In the genomic region with DNA sequence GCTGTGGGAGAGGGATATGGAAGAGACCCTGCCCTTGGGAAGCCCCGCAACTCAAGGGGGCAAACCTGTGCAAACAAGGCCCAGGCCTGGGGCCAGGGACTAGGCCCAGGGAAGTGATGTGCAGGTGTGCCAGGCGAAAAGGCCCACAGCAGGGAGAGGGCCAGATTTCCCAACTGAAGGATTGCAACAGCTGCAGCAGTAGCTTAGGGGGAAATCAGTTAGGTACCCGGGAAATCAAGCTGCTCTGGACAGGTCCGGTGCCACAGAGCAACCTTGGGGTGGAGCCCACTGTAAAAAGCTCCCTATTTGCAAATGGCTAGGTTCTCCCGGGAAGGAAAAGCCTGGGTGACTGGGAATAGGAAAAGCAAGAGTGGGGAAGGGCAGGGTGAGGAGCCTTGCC, we compare ENCODE assay signal across 1 cellular context.
TF ChIP-seq lines count a peak whose summit lies in the region.

No MANE protein-coding gene starts in this region.

TF ChIP-seq in HepG2, 621 proteins besides CTCF, POLR2A, EP300 and RAD21:
- TF ChIP-seq TBX3 (IDR thresholded peaks at IDR 0.05; ENCODE audit: borderline replicate concordance) (no peak), PLRG1 (conservative IDR thresholded peaks at IDR 0.05) (no peak), MBD4 (IDR thresholded peaks at IDR 0.05; ENCODE audit: borderline replicate concordance, low read length) (no peak), TBX2 (CRISPR knock-in tag; IDR thresholded peaks at IDR 0.05; ENCODE audit: borderline replicate concordance) (no peak), MAF1 (CRISPR knock-in tag; IDR thresholded peaks at IDR 0.05; ENCODE audit: borderline replicate concordance) (no peak), BHLHE40 (IDR thresholded peaks at IDR 0.05; ENCODE audit: low read length) (no peak), PHF8 (CRISPR knock-in tag; IDR thresholded peaks at IDR 0.05) (no peak), ZNF703 (CRISPR knock-in tag; IDR thresholded peaks at IDR 0.05; ENCODE audit: borderline replicate concordance) (no peak), TOPORS (CRISPR knock-in tag; IDR thresholded peaks at IDR 0.05) (no peak), RXRB (CRISPR knock-in tag; IDR thresholded peaks at IDR 0.05; ENCODE audit: borderline replicate concordance) (no peak), PHB2 (IDR thresholded peaks at IDR 0.05; ENCODE audit: partially characterized antibody) (no peak), ZNF235 (CRISPR knock-in tag; IDR thresholded peaks at IDR 0.05; ENCODE audit: borderline replicate concordance) (no peak)
- TF ChIP-seq, protein P1, sequence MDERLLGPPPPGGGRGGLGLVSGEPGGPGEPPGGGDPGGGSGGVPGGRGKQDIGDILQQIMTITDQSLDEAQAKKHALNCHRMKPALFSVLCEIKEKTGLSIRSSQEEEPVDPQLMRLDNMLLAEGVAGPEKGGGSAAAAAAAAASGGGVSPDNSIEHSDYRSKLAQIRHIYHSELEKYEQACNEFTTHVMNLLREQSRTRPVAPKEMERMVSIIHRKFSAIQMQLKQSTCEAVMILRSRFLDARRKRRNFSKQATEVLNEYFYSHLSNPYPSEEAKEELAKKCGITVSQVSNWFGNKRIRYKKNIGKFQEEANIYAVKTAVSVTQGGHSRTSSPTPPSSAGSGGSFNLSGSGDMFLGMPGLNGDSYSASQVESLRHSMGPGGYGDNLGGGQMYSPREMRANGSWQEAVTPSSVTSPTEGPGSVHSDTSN (CRISPR knock-in tag; IDR thresholded peaks at IDR 0.05) = no peak
- TF ChIP-seq, protein P2, sequence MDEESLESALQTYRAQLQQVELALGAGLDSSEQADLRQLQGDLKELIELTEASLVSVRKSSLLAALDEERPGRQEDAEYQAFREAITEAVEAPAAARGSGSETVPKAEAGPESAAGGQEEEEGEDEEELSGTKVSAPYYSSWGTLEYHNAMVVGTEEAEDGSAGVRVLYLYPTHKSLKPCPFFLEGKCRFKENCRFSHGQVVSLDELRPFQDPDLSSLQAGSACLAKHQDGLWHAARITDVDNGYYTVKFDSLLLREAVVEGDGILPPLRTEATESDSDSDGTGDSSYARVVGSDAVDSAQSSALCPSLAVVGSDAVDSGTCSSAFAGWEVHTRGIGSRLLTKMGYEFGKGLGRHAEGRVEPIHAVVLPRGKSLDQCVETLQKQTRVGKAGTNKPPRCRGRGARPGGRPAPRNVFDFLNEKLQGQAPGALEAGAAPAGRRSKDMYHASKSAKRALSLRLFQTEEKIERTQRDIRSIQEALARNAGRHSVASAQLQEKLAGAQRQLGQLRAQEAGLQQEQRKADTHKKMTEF (CRISPR knock-in tag; IDR thresholded peaks at IDR 0.05) = no peak
- TF ChIP-seq, protein P3, sequence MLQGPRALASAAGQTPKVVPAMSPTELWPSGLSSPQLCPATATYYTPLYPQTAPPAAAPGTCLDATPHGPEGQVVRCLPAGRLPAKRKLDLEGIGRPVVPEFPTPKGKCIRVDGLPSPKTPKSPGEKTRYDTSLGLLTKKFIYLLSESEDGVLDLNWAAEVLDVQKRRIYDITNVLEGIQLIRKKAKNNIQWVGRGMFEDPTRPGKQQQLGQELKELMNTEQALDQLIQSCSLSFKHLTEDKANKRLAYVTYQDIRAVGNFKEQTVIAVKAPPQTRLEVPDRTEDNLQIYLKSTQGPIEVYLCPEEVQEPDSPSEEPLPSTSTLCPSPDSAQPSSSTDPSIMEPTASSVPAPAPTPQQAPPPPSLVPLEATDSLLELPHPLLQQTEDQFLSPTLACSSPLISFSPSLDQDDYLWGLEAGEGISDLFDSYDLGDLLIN (CRISPR knock-in tag; IDR thresholded peaks at IDR 0.05; ENCODE audit: borderline replicate concordance) = no peak
- TF ChIP-seq, protein P4, sequence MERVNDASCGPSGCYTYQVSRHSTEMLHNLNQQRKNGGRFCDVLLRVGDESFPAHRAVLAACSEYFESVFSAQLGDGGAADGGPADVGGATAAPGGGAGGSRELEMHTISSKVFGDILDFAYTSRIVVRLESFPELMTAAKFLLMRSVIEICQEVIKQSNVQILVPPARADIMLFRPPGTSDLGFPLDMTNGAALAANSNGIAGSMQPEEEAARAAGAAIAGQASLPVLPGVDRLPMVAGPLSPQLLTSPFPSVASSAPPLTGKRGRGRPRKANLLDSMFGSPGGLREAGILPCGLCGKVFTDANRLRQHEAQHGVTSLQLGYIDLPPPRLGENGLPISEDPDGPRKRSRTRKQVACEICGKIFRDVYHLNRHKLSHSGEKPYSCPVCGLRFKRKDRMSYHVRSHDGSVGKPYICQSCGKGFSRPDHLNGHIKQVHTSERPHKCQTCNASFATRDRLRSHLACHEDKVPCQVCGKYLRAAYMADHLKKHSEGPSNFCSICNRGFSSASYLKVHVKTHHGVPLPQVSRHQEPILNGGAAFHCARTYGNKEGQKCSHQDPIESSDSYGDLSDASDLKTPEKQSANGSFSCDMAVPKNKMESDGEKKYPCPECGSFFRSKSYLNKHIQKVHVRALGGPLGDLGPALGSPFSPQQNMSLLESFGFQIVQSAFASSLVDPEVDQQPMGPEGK (CRISPR knock-in tag; IDR thresholded peaks at IDR 0.05) = no peak
TF ChIP-seq in HepG2: peak in this region for 0.
